In genomic region chr3:142443060-142443459, GRCh38 we compare ENCODE assay signal across 7 cellular contexts. TPM values are rescaled to one million over a fixed set of nuclear protein-coding genes. Genes with fewer than 3 reads are reported as not detected.
DNase-seq lines count a peak whose midpoint lies in the region; ATAC-seq and TF ChIP-seq lines count a peak whose summit lies in the region.
"Not testable (repeated sequence)": the region's sequence is repeated elsewhere in the genome, so short reads cannot be mapped to it uniquely, and the experiment has no call there.

No MANE protein-coding gene starts in this region.

- CTCF ChIA-PET in WTC11 (lab: Charles Lee); activated naive CD4-positive, alpha-beta T cell treated with anti-CD3 and anti-CD28 coated beads, Interleukin-2, amount 10 ng/mL, durations not matched to agents 7 days and 5 days (lab: Charles Lee): not testable (repeated sequence)

- H3K4me3 Mint-ChIP-seq in CD14-positive monocyte; WTC11; activated naive CD4-positive, alpha-beta T cell treated with anti-CD3 and anti-CD28 coated beads, Interleukin-2, amount 10 ng/mL, durations not matched to agents 7 days and 5 days: not testable (repeated sequence)
- H3K4me3 Mint-ChIP-seq in central memory CD8-positive, alpha-beta T cell: peak overlapping the region; percentile 44
- H3K4me3 Mint-ChIP-seq in endothelial cell (ENCODE audit: unreplicated experiment): peak overlapping the region; percentile 71

- H3K36me3 Mint-ChIP-seq in CD14-positive monocyte (peaks cover 8 to 19% of the 10 kb centered on the region in 2 donors), WTC11 (peaks cover 13% of the 10 kb centered on the region), endothelial cell (ENCODE audit: low read depth, unreplicated experiment) (peaks cover 23% of the 10 kb centered on the region)
- H3K36me3 Mint-ChIP-seq in activated naive CD4-positive, alpha-beta T cell treated with anti-CD3 and anti-CD28 coated beads, Interleukin-2, amount 10 ng/mL, durations not matched to agents 7 days and 5 days: peaks cover 45% of the 10 kb centered on the region
- peaks cover 16% of the 10 kb centered on the region for H3K36me3 Mint-ChIP-seq in central memory CD8-positive, alpha-beta T cell (ENCODE audit: insufficient read depth)

- peaks cover 41% of the 10 kb centered on the region for H4K20me1 ChIP-seq in Loucy (ENCODE audit: insufficient read depth, low read length, poor library complexity, severe bottlenecking)

- H3K27ac Mint-ChIP-seq in CD14-positive monocyte (peak overlapping the region in 4 of 7 donors; percentile 3 to 54 (median 16)), WTC11 (peak overlapping the region; percentile 83; the same call in 1 of the 2 replicates)
- H3K27ac Mint-ChIP-seq in activated naive CD4-positive, alpha-beta T cell treated with anti-CD3 and anti-CD28 coated beads, Interleukin-2, amount 10 ng/mL, durations not matched to agents 7 days and 5 days: peak overlapping the region; percentile 11
- not testable (repeated sequence) for H3K27ac Mint-ChIP-seq in central memory CD8-positive, alpha-beta T cell (ENCODE audit: low read depth); endothelial cell (ENCODE audit: unreplicated experiment)

- H3K4me3 ChIP-seq in Loucy (ENCODE audit: low read length, poor library complexity, severe bottlenecking): peak overlapping the region; percentile 44
- H3K4me3 ChIP-seq in neutrophil (ENCODE audit: low read depth in 1 of 2, low read length in 1 of 2): not testable (repeated sequence)

- not testable (repeated sequence) for ATAC-seq in WTC11; central memory CD8-positive, alpha-beta T cell (replicated peaks; ENCODE audit: extremely low read depth, poor library complexity, severe bottlenecking)

- not testable (repeated sequence) for H3K9ac ChIP-seq in Loucy (ENCODE audit: low read depth, low read length, poor library complexity, severe bottlenecking)

- H3K4me1 ChIP-seq in Loucy (ENCODE audit: insufficient read depth, low read length, poor library complexity, severe bottlenecking): peaks cover 31% of the 10 kb centered on the region
- peaks cover 58 to 59% of the 10 kb centered on the region in 2 experiments for H3K4me1 ChIP-seq in neutrophil (ENCODE audit: control insufficient read depth in 1 of 2, insufficient read depth in 1 of 2, low read depth in 1 of 2, low read length in 1 of 2)

- H3K27ac ChIP-seq in neutrophil: peak overlapping the region; percentile 66

- peaks cover 31% of the 10 kb centered on the region for H3K4me1 Mint-ChIP-seq in CD14-positive monocyte
- H3K4me1 Mint-ChIP-seq in WTC11: peaks cover 16% of the 10 kb centered on the region
- peaks cover 33% of the 10 kb centered on the region for H3K4me1 Mint-ChIP-seq in activated naive CD4-positive, alpha-beta T cell treated with anti-CD3 and anti-CD28 coated beads, Interleukin-2, amount 10 ng/mL, durations not matched to agents 7 days and 5 days
- peaks cover 82% of the 10 kb centered on the region for H3K4me1 Mint-ChIP-seq in central memory CD8-positive, alpha-beta T cell
- peaks cover 42% of the 10 kb centered on the region for H3K4me1 Mint-ChIP-seq in endothelial cell (ENCODE audit: unreplicated experiment)

- H3K36me3 ChIP-seq in Loucy (ENCODE audit: insufficient read depth, low read length); neutrophil: not testable (repeated sequence)

- not testable (repeated sequence) for H3K9me3 ChIP-seq in Loucy (ENCODE audit: insufficient read depth, low read depth, low read length); neutrophil

- not testable (repeated sequence) for H3F3A ChIP-seq in Loucy (ENCODE audit: low read depth)

- H3K9me3 Mint-ChIP-seq in CD14-positive monocyte: peaks cover 0 to 13% (median 7%) of the 10 kb centered on the region in 7 donors
- not testable (repeated sequence) for H3K9me3 Mint-ChIP-seq in WTC11; activated naive CD4-positive, alpha-beta T cell treated with anti-CD3 and anti-CD28 coated beads, Interleukin-2, amount 10 ng/mL, durations not matched to agents 7 days and 5 days; central memory CD8-positive, alpha-beta T cell; endothelial cell (ENCODE audit: unreplicated experiment)

- not testable (repeated sequence) for H3K9me2 ChIP-seq in Loucy (replicated peaks; ENCODE audit: low read depth, low read length)

- intact Hi-C loops in CD14-positive monocyte (cut with micrococcal nuclease): loop anchor here (10.0 kb wide), 2 partner anchors 132 to 562 kb away; partner anchors contain the start of genes ATR (in 2 of the 2) and U2SURP (in 1 of the 2)

- H3K27me3 ChIP-seq in Loucy (ENCODE audit: insufficient read depth, low read length, poor library complexity, severe bottlenecking); neutrophil: not testable (repeated sequence)

- H3K27me3 Mint-ChIP-seq in CD14-positive monocyte (ENCODE audit: low read depth in 3 of 3); WTC11 (ENCODE audit: low read depth); activated naive CD4-positive, alpha-beta T cell treated with anti-CD3 and anti-CD28 coated beads, Interleukin-2, amount 10 ng/mL, durations not matched to agents 7 days and 5 days; central memory CD8-positive, alpha-beta T cell; endothelial cell (ENCODE audit: unreplicated experiment): not testable (repeated sequence)

- TF ChIP-seq CTCF in CD14-positive monocyte (IDR thresholded peaks at IDR 0.05); Loucy (conservative IDR thresholded peaks at IDR 0.05; ENCODE audit: low read length); WTC11 (IDR thresholded peaks at IDR 0.05); endothelial cell (IDR thresholded peaks at IDR 0.05; ENCODE audit: unreplicated experiment); neutrophil (IDR thresholded peaks at IDR 0.05): not testable (repeated sequence)

- POLR2A ChIA-PET in WTC11 (lab: Charles Lee): not testable (repeated sequence)

- H3K79me2 ChIP-seq in Loucy (ENCODE audit: insufficient read depth, low read length): peaks cover 75% of the 10 kb centered on the region

- H3K4me2 ChIP-seq in Loucy (ENCODE audit: low read depth, low read length, poor library complexity, severe bottlenecking): peak overlapping the region; percentile 99

- DNase-seq in CD14-positive monocyte (ENCODE audit: low spot score); WTC11 (ENCODE audit: low spot score); activated naive CD4-positive, alpha-beta T cell treated with anti-CD3 and anti-CD28 coated beads, Interleukin-2, amount 10 ng/mL, durations not matched to agents 7 days and 5 days; central memory CD8-positive, alpha-beta T cell (ENCODE audit: low spot score in 2 of 2); endothelial cell (ENCODE audit: low spot score): not testable (repeated sequence)

- not testable (repeated sequence) for H2AFZ ChIP-seq in Loucy (ENCODE audit: low read length)

RNA-seq across cellular contexts. Expression of gene XRN1, which starts 4.8 kb away (rescaled TPM):
- polyA plus RNA-seq in CD14-positive monocyte: 10 to 100 TPM; 24.3 to 47.9 TPM
- total RNA-seq in WTC11 (2021): 14.1 to 19.2 TPM (median 17.7 TPM) in 3 replicates
- total RNA-seq in endothelial cell (ENCODE audit: unreplicated experiment): 50.1 TPM
